In the genomic region with DNA sequence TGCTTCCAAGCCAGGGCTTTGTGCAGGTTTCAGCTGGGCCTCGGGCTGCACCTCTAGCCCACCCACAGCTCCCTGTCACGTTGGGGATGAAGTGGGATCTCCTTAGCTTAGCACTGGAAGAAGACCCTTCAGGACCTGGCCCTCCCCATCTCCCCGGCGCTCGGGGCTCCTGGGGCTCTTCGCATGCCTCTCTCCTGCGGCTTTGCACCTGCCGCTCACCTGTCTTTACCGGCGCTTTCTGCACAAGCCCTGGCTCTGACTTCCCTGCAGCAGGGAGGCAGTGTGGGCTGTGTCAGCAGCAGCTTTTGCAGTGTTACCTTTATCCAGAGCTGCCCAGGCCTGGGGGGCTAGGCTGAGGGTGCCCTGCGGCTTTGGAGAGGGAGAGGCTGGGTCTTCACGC, we compare ENCODE assay signal across 1 cellular context.
TF ChIP-seq lines count a peak whose summit lies in the region.

No MANE protein-coding gene starts in this region.

TF ChIP-seq in HepG2, 621 proteins besides CTCF, POLR2A, EP300 and RAD21 (continued from another document):
- TF ChIP-seq, protein P1, sequence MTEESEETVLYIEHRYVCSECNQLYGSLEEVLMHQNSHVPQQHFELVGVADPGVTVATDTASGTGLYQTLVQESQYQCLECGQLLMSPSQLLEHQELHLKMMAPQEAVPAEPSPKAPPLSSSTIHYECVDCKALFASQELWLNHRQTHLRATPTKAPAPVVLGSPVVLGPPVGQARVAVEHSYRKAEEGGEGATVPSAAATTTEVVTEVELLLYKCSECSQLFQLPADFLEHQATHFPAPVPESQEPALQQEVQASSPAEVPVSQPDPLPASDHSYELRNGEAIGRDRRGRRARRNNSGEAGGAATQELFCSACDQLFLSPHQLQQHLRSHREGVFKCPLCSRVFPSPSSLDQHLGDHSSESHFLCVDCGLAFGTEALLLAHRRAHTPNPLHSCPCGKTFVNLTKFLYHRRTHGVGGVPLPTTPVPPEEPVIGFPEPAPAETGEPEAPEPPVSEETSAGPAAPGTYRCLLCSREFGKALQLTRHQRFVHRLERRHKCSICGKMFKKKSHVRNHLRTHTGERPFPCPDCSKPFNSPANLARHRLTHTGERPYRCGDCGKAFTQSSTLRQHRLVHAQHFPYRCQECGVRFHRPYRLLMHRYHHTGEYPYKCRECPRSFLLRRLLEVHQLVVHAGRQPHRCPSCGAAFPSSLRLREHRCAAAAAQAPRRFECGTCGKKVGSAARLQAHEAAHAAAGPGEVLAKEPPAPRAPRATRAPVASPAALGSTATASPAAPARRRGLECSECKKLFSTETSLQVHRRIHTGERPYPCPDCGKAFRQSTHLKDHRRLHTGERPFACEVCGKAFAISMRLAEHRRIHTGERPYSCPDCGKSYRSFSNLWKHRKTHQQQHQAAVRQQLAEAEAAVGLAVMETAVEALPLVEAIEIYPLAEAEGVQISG (CRISPR knock-in tag; IDR thresholded peaks at IDR 0.05), result 0 out of 2 replicates have a peak, but pooled peaks have one; percentile 2
